ENCODE assay signal across 15 cellular contexts in the genomic region with DNA sequence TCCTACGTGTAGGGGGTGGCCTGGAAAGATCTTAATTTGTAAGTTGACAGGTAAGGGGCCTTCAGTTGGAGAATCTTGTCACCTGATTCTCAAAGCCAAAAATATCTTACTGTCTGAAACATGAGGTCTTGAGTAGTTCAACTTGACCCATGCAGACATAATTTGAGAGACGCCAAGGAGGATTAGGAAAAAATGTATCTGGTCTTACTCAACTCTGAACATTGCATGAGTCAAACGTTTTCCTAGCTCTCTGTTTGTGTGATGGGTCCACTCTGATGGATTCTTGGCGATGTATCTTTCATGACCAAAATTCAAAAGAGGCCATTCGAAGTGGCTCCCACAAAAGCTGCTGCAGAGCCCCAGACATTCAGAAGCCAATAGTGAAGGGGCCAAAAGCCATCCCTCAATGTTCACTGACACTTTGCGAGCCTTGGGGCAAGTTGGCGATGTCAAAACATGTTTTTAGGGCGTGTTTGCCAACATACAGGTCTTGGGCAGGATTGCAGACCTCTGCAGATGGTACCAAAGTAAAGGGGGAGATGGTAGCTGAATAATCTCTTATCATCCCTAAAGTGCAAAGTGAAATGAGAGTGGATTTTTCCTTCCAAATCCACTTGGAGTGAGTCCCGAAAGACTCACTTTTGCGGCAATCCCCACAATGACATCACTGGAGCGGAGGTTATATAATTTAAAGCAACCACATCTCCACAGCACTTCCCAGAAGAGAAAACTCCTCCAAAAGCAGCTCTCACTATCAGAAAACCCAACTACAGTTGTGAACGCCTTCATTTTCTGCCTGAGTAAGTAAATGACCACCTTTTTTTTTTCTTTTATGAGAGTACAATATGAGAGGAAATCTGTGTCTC. TPM values are rescaled to one million over a fixed set of nuclear protein-coding genes. Genes with fewer than 3 reads are reported as not detected.
DNase-seq lines count a peak whose midpoint lies in the region; TF ChIP-seq lines count a peak whose summit lies in the region.
"Had no signal": no experiment of that assay in that cellular context is flagged by ENCODE, and none has a peak within 500 bp of the region (broad histone marks: within the 10 kb centered on the region; RNA-seq: fewer than 3 reads in every experiment).

A gene (plus strand): TSS at position 710 of the 866 bp plus-strand sequence. CDS start 7,473 bp downstream, outside the sequence.

- peaks cover 6 to 33% of the 10 kb centered on the region in 2 experiments for H3K4me1 ChIP-seq in SK-N-SH (ENCODE audit: control insufficient read depth in 1 of 2, insufficient read depth in 2 of 2, low read depth in 1 of 2, low read length in 1 of 2)
- H3K4me1 ChIP-seq in tibial nerve = no peaks in the 10 kb centered on the region
- no peaks in the 10 kb centered on the region for H3K4me1 ChIP-seq in testis

- 33% methylated on average over 12 of the region's 12 CpGs for WGBS in SK-N-SH (ENCODE audit: low lambda C conversion rate)
- 63 to 73% methylated on average over 12 of the region's 12 CpGs for WGBS in tibial nerve, 2 donors
- 78 to 82% methylated on average over 12 of the region's 12 CpGs for WGBS in testis, 2 donors

- intact Hi-C loops in testis (cut with DNase I; ENCODE audit: low total_unique reads) = no loop called here

- H3K79me2 ChIP-seq in SK-N-SH (ENCODE audit: insufficient read depth) = peaks cover 41% of the 10 kb centered on the region

- H4K20me1 ChIP-seq in SK-N-SH (ENCODE audit: insufficient read depth) = no peaks in the 10 kb centered on the region

- H2AFZ ChIP-seq in SK-N-SH (ENCODE audit: low read depth) = peak within 1 kb of the TSS; percentile 15; the same call in 1 of the 2 replicates

- H3K9ac ChIP-seq in SK-N-SH = peak within 1 kb of the TSS; percentile 64; the same call in 1 of the 2 replicates

- H3K4me2 ChIP-seq in SK-N-SH = peak within 1 kb of the TSS; percentile 66

- H3K9me2 ChIP-seq in SK-N-SH = no peaks in the 10 kb centered on the region

- TF ChIP-seq EP300 in SK-N-SH (IDR thresholded peaks at IDR 0.05; ENCODE audit: borderline replicate concordance in 1 of 2, low read depth in 1 of 2, low read length in 1 of 2) = peak; percentile 63 to 97
- peak in 1 of 2 donors; percentile 27 for TF ChIP-seq EP300 in tibial nerve (IDR thresholded peaks at IDR 0.05)

- peaks cover 35% of the 10 kb centered on the region for H3F3A ChIP-seq in SK-N-SH (replicated peaks; ENCODE audit: insufficient read depth)

- TF ChIP-seq RAD21 in SK-N-SH (IDR thresholded peaks at IDR 0.05; ENCODE audit: low read length) = no peak

- TF ChIP-seq POLR2A in tibial nerve (IDR thresholded peaks at IDR 0.05) (no peak), testis (IDR thresholded peaks at IDR 0.05) (no peak)

- H3K36me3 ChIP-seq in SK-N-SH (replicated peaks in 1 of 2; ENCODE audit: control insufficient read depth in 1 of 2, insufficient read depth in 2 of 2, low read length in 1 of 2) = peaks cover 0 to 15% of the 10 kb centered on the region in 2 experiments
- no peaks in the 10 kb centered on the region for H3K36me3 ChIP-seq in tibial nerve
- H3K36me3 ChIP-seq in testis (ENCODE audit: low read depth, missing control alignments) = no peaks in the 10 kb centered on the region
- H3K36me3 ChIP-seq: thoracic aorta had no signal

- CTCF ChIA-PET in SK-N-SH (lab: Yijun Ruan, JAX) = interaction anchor here (0.9 to 1.6 kb wide), 3 partner anchors 9 to 155 kb away, joined by 3 to 6 read pairs (median 3); no protein-coding TSS in a partner anchor

- H3K4me3 ChIP-seq in SK-N-SH (ENCODE audit: low read depth in 2 of 2, low read length in 1 of 2) (peak within 1 kb of the TSS in 1 of 2 experiments; percentile 8; a peak in 2 of 4 replicates), fibroblast of the aortic adventitia (ENCODE audit: low read depth, low read length) (peak within 1 kb of the TSS; percentile 61), skeletal muscle cell (ENCODE audit: low read depth, low read length) (peak within 1 kb of the TSS; percentile 11), tibial nerve (no peak within 1 kb of the TSS), testis (no peak within 1 kb of the TSS)
- H3K4me3 ChIP-seq: thoracic aorta had no signal

- peaks cover 10% of the 10 kb centered on the region; the same call in 1 of the 2 replicates for H3K9me3 ChIP-seq in SK-N-SH
- H3K9me3 ChIP-seq in tibial nerve = peaks cover 0 to 8% (median 0%) of the 10 kb centered on the region in 4 donors
- H3K9me3 ChIP-seq in testis = no peaks in the 10 kb centered on the region
- H3K9me3 ChIP-seq: thoracic aorta had no signal

- no peaks in the 10 kb centered on the region for H3K27me3 ChIP-seq in SK-N-SH (ENCODE audit: insufficient read depth)
- H3K27me3 ChIP-seq in tibial nerve = no peaks in the 10 kb centered on the region
- no peaks in the 10 kb centered on the region for H3K27me3 ChIP-seq in testis

- POLR2A ChIA-PET in SK-N-SH (lab: Yijun Ruan, JAX) = no interaction called here

- peak within 1 kb of the TSS; percentile 77 to 97; a peak in 3 of 4 replicates for H3K27ac ChIP-seq in SK-N-SH (ENCODE audit: low read depth in 2 of 2, low read length in 1 of 2)
- H3K27ac ChIP-seq in tibial nerve = peak within 1 kb of the TSS in 2 of 4 donors; percentile 6 to 23
- H3K27ac ChIP-seq in testis = no peak within 1 kb of the TSS
- H3K27ac ChIP-seq: HL-60, thoracic aorta had no signal

- DNase-seq in ELR (ENCODE audit: low read depth) (peak; percentile 87), SK-N-SH (no peak), fibroblast of the aortic adventitia (ENCODE audit: low read depth) (peak; percentile 98), skeletal muscle cell (ENCODE audit: low read depth) (no peak), OCI-M1 (lab: John Stamatoyannopoulos, UW) (no peak), tibial nerve (ENCODE audit: low spot score in 2 of 2) (no peak), testis (no peak), glomerular visceral epithelial cell (ENCODE audit: extremely low spot score) (no peak)
- DNase-seq: activated naive CD8-positive, alpha-beta T cell treated with anti-CD3 and anti-CD28 coated beads for 36 hours; effector CD8-positive, alpha-beta T cell; NCI-H1105; NCI-H82 had no signal

- no peak for TF ChIP-seq CTCF in SK-N-SH (IDR thresholded peaks at IDR 0.05)
- no peak for TF ChIP-seq CTCF in fibroblast of the aortic adventitia (IDR thresholded peaks at IDR 0.05; ENCODE audit: insufficient read depth, low read length)
- no peak for TF ChIP-seq CTCF in tibial nerve (IDR thresholded peaks at IDR 0.05)
- TF ChIP-seq CTCF in testis (IDR thresholded peaks at IDR 0.05) = no peak

TF ChIP-seq in SK-N-SH, 30 proteins besides CTCF, POLR2A, EP300 and RAD21 (continues in another document):
- TF ChIP-seq FOXJ3 (CRISPR knock-in tag; IDR thresholded peaks at IDR 0.05) (no peak), GATA2 (CRISPR knock-in tag; IDR thresholded peaks at IDR 0.05) (no peak), TEAD4 (IDR thresholded peaks at IDR 0.05; ENCODE audit: borderline replicate concordance, insufficient read depth) (peak; percentile 80; the same call in 1 of the 2 replicates), ELF1 (IDR thresholded peaks at IDR 0.05) (no peak), MEF2A (IDR thresholded peaks at IDR 0.05; ENCODE audit: borderline replicate concordance, low read depth) (peak; percentile 89), TCF12 (IDR thresholded peaks at IDR 0.05) (peak; percentile 98), EZH2phosphoT487 (IDR thresholded peaks at IDR 0.05; ENCODE audit: borderline replicate concordance, low read depth) (no peak), TAF1 (IDR thresholded peaks at IDR 0.05; ENCODE audit: borderline replicate concordance, low read depth, low read length) (0 out of 2 replicates have a peak, but pooled peaks have one; percentile 22), FOSL2 (IDR thresholded peaks at IDR 0.05; ENCODE audit: borderline replicate concordance, low read depth) (peak; percentile 84), SIN3A (IDR thresholded peaks at IDR 0.05; ENCODE audit: borderline replicate concordance, low read depth, low read length) (no peak), FOXM1 (IDR thresholded peaks at IDR 0.05; ENCODE audit: low read depth) (peak; percentile 71; the same call in 1 of the 2 replicates), NFIC (IDR thresholded peaks at IDR 0.05; ENCODE audit: borderline replicate concordance) (peak; percentile 88), RXRA (IDR thresholded peaks at IDR 0.05; ENCODE audit: borderline replicate concordance, low read depth) (peak; percentile 93; the same call in 1 of the 2 replicates)
- TF ChIP-seq, protein P1, sequence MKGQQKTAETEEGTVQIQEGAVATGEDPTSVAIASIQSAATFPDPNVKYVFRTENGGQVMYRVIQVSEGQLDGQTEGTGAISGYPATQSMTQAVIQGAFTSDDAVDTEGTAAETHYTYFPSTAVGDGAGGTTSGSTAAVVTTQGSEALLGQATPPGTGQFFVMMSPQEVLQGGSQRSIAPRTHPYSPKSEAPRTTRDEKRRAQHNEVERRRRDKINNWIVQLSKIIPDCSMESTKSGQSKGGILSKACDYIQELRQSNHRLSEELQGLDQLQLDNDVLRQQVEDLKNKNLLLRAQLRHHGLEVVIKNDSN (IDR thresholded peaks at IDR 0.05; ENCODE audit: borderline replicate concordance, low read depth) = 0 out of 2 replicates have a peak, but pooled peaks have one; percentile 19
- TF ChIP-seq, protein P2, sequence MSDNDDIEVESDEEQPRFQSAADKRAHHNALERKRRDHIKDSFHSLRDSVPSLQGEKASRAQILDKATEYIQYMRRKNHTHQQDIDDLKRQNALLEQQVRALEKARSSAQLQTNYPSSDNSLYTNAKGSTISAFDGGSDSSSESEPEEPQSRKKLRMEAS (IDR thresholded peaks at IDR 0.05; ENCODE audit: low read depth) = peak; percentile 66

RNA-seq across cellular contexts. Expression of the gene that starts here (rescaled TPM):
- polyA plus RNA-seq in SK-N-SH (2012; rRNA removed) = 14.4 and 16.9 TPM in 2 replicates
- 7.0 and 10.3 TPM in 2 replicates for polyA plus RNA-seq in SK-N-SH (2012; cell fraction: cytosol; rRNA removed)
- polyA plus RNA-seq in SK-N-SH (2012; cell fraction: nucleus; rRNA removed) = 16.6 and 26.9 TPM in 2 replicates
- total RNA-seq in fibroblast of the aortic adventitia (ENCODE audit: low replicate concordance) = 6.9 TPM in 1 of 2 replicates, not detected in the other
- 1 to 10 TPM in 2 of 4 donors, under 1 TPM in 1, not detected in 1; 0.63 to 2.4 (median 2.2) TPM for total RNA-seq in tibial nerve
- 1 to 10 TPM; 3.3 to 3.4 TPM for total RNA-seq in testis
- 4.9 TPM for polyA plus RNA-seq in testis (ENCODE audit: insufficient read depth, low read depth, low replicate concordance)
- total RNA-seq: activated naive CD8-positive, alpha-beta T cell treated with anti-CD3 and anti-CD28 coated beads for 36 hours; T-helper 1 cell treated with Interleukin-12 subunit alpha and Interleukin-12 subunit beta and Interleukin-4 antibody, amounts not matched to agents 30 ng/mL and 1 ng/mL, for 36 hours had no signal

Comparison
In these comparisons a context has a peak if more than half of its experiments do, and no peak if none do; other contexts are left out.
1. DNase-seq: peak in ELR (single experiment) and fibroblast of the aortic adventitia (single experiment); none in SK-N-SH (single experiment), skeletal muscle cell (single experiment), OCI-M1 (single experiment), tibial nerve (0 of 2), testis (single experiment) and glomerular visceral epithelial cell (single experiment).
2. H3K27ac ChIP-seq: peak in SK-N-SH (2 of 2); none in testis (0 of 2).
3. H3K4me3 ChIP-seq: peak in fibroblast of the aortic adventitia (single experiment) and skeletal muscle cell (single experiment); none in tibial nerve (0 of 4) and testis (0 of 2).